ENCODE assay signal across 9 cellular contexts in the genomic region with DNA sequence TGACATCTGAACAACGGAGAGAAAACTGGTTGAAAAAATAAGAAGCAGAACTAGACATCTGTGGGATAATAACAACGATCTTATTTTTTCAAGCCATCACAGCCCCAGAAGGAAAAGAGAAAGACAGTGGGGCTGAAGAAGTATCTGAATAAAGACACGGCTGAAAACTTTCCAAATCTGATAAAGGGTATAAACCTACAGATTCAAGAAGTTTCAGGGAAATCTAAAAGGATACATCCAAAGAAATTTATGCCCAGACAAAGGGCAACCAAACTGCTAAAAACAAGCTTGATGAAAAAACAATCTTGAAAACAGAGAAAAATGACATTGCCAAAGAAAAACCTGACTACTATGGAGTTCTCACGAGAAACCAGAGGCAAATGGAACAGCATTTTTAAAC.
"Had no signal": no experiment of that assay in that cellular context is flagged by ENCODE, and none has a peak within 500 bp of the region (broad histone marks: within the 10 kb centered on the region; RNA-seq: fewer than 3 reads in every experiment).

No MANE protein-coding gene starts in this region.

- H3K4me3 Mint-ChIP-seq: GM23338, H9, HFFc6 had no signal

- FAIRE-seq: H1, H54, HTR-8/SVneo, K562 had no signal

- DNase-seq: H9, HCEC 1CT, HFFc6, IMR-90 had no signal

- H3K4me3 ChIP-seq: GM23338, K562 had no signal

- ATAC-seq: GM23338, K562 had no signal

- H3K4me1 Mint-ChIP-seq: GM23338, H9 had no signal

- H3K9me3 Mint-ChIP-seq: GM23338 had no signal

- H3K27ac Mint-ChIP-seq: GM23338, H9, HFFc6 had no signal
